In the genomic region with DNA sequence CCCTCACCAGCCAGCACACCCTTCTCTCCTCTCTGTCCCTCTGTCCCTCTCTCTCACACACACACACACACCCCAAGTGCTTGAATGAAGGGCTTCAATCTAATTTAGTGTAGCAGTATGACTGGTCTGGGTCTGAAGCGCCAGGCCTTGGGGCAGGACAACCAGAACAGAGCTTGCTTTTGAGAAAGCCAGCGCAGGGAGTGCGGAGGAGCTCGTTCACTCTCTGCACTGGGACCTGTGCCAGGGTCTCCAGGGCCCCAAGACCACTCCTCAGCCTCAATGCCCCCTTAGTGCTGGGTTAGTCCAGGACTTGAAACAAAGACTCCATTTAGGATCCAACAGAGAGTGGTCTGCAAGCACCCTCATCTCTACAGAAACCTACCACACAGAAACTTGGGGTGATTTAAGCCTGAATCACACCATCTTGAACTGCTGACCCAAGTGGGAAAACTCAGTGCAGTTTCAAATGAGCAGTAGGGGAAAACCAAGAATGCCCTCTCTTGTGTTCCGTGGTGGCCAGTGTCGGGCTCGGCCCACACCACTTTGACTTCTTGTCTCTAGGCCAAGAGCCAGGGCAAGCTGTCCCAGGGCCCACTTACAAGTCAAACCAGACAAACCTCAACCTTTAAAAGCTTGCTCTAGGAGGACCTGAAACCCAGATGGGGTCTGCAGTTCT, we compare ENCODE assay signal across 12 cellular contexts.
DNase-seq lines count a peak whose midpoint lies in the region; ATAC-seq and TF ChIP-seq lines count a peak whose summit lies in the region.
"Had no signal": no experiment of that assay in that cellular context is flagged by ENCODE, and none has a peak within 500 bp of the region (broad histone marks: within the 10 kb centered on the region; RNA-seq: fewer than 3 reads in every experiment).

No MANE protein-coding gene starts in this region.

- no peak for TF ChIP-seq CTCF in hepatocyte (IDR thresholded peaks at IDR 0.05; ENCODE audit: poor library complexity)

- peak overlapping the region in 1 of 2 donors; percentile 29 for H3K9ac ChIP-seq in stomach smooth muscle (ENCODE audit: low read length in 2 of 2)

- no peak overlapping the region for H2AFZ ChIP-seq in hepatocyte

- no peaks in the 10 kb centered on the region for H3K36me3 ChIP-seq in hepatocyte (replicated peaks; ENCODE audit: insufficient read depth, low read depth)
- no peaks in the 10 kb centered on the region for H3K36me3 ChIP-seq in stomach smooth muscle (ENCODE audit: control insufficient read depth in 2 of 2, insufficient read depth in 2 of 2, low read length in 2 of 2)
- H3K36me3 ChIP-seq in effector memory CD4-positive, alpha-beta T cell (ENCODE audit: control insufficient read depth, insufficient read depth, low read length), result no peaks in the 10 kb centered on the region
- H3K36me3 ChIP-seq: HAP-1, right lobe of liver had no signal

- H3K9me3 Mint-ChIP-seq in activated T-helper 17 cell treated with anti-CD3 and anti-CD28 coated beads, Interleukin-2, amount 50 U/mL, for 72 hours, result no peaks in the 10 kb centered on the region

- H3K9me3 ChIP-seq in hepatocyte (ENCODE audit: low read depth) (no peaks in the 10 kb centered on the region), stomach smooth muscle (ENCODE audit: control insufficient read depth in 2 of 2, low read length in 2 of 2) (no peaks in the 10 kb centered on the region)
- H3K9me3 ChIP-seq in effector memory CD4-positive, alpha-beta T cell (ENCODE audit: control insufficient read depth, low read length), result no peaks in the 10 kb centered on the region
- H3K9me3 ChIP-seq: HAP-1, right lobe of liver had no signal

- ATAC-seq in GM19463 (IDR thresholded peaks at IDR 0.05; ENCODE audit: unreplicated experiment), result peak; percentile 65
- ATAC-seq in activated T-helper 17 cell treated with anti-CD3 and anti-CD28 coated beads, Interleukin-2, amount 50 U/mL, for 72 hours (replicated peaks), result peak; percentile 81

- peaks cover 40% of the 10 kb centered on the region for H3K4me1 ChIP-seq in hepatocyte (ENCODE audit: insufficient read depth)
- H3K4me1 ChIP-seq in stomach smooth muscle (ENCODE audit: control insufficient read depth, insufficient read depth, low read length), result peaks cover 38% of the 10 kb centered on the region
- H3K4me1 ChIP-seq in effector memory CD4-positive, alpha-beta T cell (ENCODE audit: control insufficient read depth, insufficient read depth, low read length, poor library complexity, severe bottlenecking), result no peaks in the 10 kb centered on the region
- H3K4me1 ChIP-seq: HAP-1 had no signal

- H3K4me3 Mint-ChIP-seq in activated T-helper 17 cell treated with anti-CD3 and anti-CD28 coated beads, Interleukin-2, amount 50 U/mL, for 72 hours, result peak overlapping the region; percentile 31
- H3K4me3 Mint-ChIP-seq: activated naive CD8-positive, alpha-beta T cell had no signal

- no peaks in the 10 kb centered on the region for H3K36me3 Mint-ChIP-seq in activated T-helper 17 cell treated with anti-CD3 and anti-CD28 coated beads, Interleukin-2, amount 50 U/mL, for 72 hours (ENCODE audit: low read depth)
- H3K36me3 Mint-ChIP-seq: activated naive CD8-positive, alpha-beta T cell had no signal

- 94% methylated on average over 7 of the region's 7 CpGs for WGBS in hepatocyte (ENCODE audit: low lambda C conversion rate, missing lambda C conversion rate)

- H3K79me2 ChIP-seq in hepatocyte, result peaks cover 16% of the 10 kb centered on the region

- H3K27ac Mint-ChIP-seq in activated T-helper 17 cell treated with anti-CD3 and anti-CD28 coated beads, Interleukin-2, amount 50 U/mL, for 72 hours, result peak overlapping the region; percentile 63
- H3K27ac Mint-ChIP-seq: activated naive CD8-positive, alpha-beta T cell had no signal

- H3K27ac ChIP-seq in hepatocyte (peak overlapping the region; percentile 88), stomach smooth muscle (ENCODE audit: low read length) (peak overlapping the region; percentile 82)
- no peak overlapping the region for H3K27ac ChIP-seq in effector memory CD4-positive, alpha-beta T cell (ENCODE audit: insufficient read depth, low read length, poor library complexity, severe bottlenecking)
- H3K27ac ChIP-seq: right lobe of liver had no signal

- no peaks in the 10 kb centered on the region for H4K20me1 ChIP-seq in hepatocyte (ENCODE audit: insufficient read depth, poor library complexity, severe bottlenecking)

- peak overlapping the region; percentile 62 for H3K4me2 ChIP-seq in hepatocyte

- H3K4me1 Mint-ChIP-seq in activated T-helper 17 cell treated with anti-CD3 and anti-CD28 coated beads, Interleukin-2, amount 50 U/mL, for 72 hours, result peaks cover 25% of the 10 kb centered on the region

- H3K9me2 ChIP-seq in hepatocyte (replicated peaks; ENCODE audit: insufficient read depth), result no peaks in the 10 kb centered on the region

- H3K4me3 ChIP-seq in hepatocyte (no peak overlapping the region), stomach smooth muscle (ENCODE audit: low read length in 2 of 2) (peak overlapping the region in 1 of 2 donors; percentile 40)
- no peak overlapping the region for H3K4me3 ChIP-seq in effector memory CD4-positive, alpha-beta T cell (ENCODE audit: insufficient read depth, low read depth, low read length, poor library complexity, severe bottlenecking)
- H3K4me3 ChIP-seq: HAP-1, right lobe of liver had no signal

- DNase-seq in hepatocyte (ENCODE audit: low spot score) (no peak), NK-92 (lab: John Stamatoyannopoulos, UW; ENCODE audit: unreplicated experiment) (no peak), NCI-H146 treated with DMSO at 0.1 percent for 48 hours (lab: John Stamatoyannopoulos, UW; ENCODE audit: unreplicated experiment) (no peak)
- DNase-seq in effector CD8-positive, alpha-beta T cell (lab: John Stamatoyannopoulos, UW), result no peak
- no peak for DNase-seq in effector memory CD4-positive, alpha-beta T cell
- DNase-seq: NCI-H2171 treated with DMSO at 0.1 percent for 48 hours, right lobe of liver had no signal

- H3K27me3 Mint-ChIP-seq in activated T-helper 17 cell treated with anti-CD3 and anti-CD28 coated beads, Interleukin-2, amount 50 U/mL, for 72 hours, result no peaks in the 10 kb centered on the region
- H3K27me3 Mint-ChIP-seq: activated naive CD8-positive, alpha-beta T cell had no signal

- H3K27me3 ChIP-seq in hepatocyte, result no peaks in the 10 kb centered on the region
- no peaks in the 10 kb centered on the region for H3K27me3 ChIP-seq in stomach smooth muscle (ENCODE audit: control insufficient read depth in 1 of 2, insufficient read depth in 2 of 2, low read length in 2 of 2)
- H3K27me3 ChIP-seq in effector memory CD4-positive, alpha-beta T cell (replicated peaks; ENCODE audit: control insufficient read depth, insufficient read depth, low read length, poor library complexity, severe bottlenecking), result no peaks in the 10 kb centered on the region
- H3K27me3 ChIP-seq: right lobe of liver had no signal
